25 cellular contexts compared by ENCODE assay signal in genomic region chr21:41371698-41372030, GRCh38. TPM values are rescaled to one million over a fixed set of nuclear protein-coding genes. Genes with fewer than 3 reads are reported as not detected.
DNase-seq lines count a peak whose midpoint lies in the region; ATAC-seq, FAIRE-seq and TF ChIP-seq lines count a peak whose summit lies in the region.
"Had no signal": no experiment of that assay in that cellular context is flagged by ENCODE, and none has a peak within 500 bp of the region (broad histone marks: within the 10 kb centered on the region; RNA-seq: fewer than 3 reads in every experiment).

No MANE protein-coding gene starts in this region.

- H3K23ac ChIP-seq in mesendoderm (ENCODE audit: low read length): no peak overlapping the region

- no peak overlapping the region for H3K56ac ChIP-seq in mesendoderm (ENCODE audit: low read length)

- no peaks in the 10 kb centered on the region for H3K79me1 ChIP-seq in mesendoderm (ENCODE audit: low read length)

- no peak overlapping the region for H2AFZ ChIP-seq in HepG2 (ENCODE audit: low read length)
- no peak overlapping the region for H2AFZ ChIP-seq in OCI-LY3 (ENCODE audit: low read depth, low read length)

- peak overlapping the region; percentile 74 for H3K4me2 ChIP-seq in HepG2 (ENCODE audit: low read depth, low read length)
- H3K4me2 ChIP-seq in OCI-LY3 (ENCODE audit: low read length): peak overlapping the region; percentile 98
- H3K4me2 ChIP-seq in mesendoderm (ENCODE audit: low read length): no peak overlapping the region
- H3K4me2 ChIP-seq: SK-N-SH had no signal

- BruUV-seq in HepG2 (replicated peaks; lab: Mats Ljungman, UMichigan): no TSS peak

- H3K27me3 ChIP-seq in HepG2 (ENCODE audit: control insufficient read depth in 1 of 2, insufficient read depth in 2 of 2, low read length in 2 of 2) (no peaks in the 10 kb centered on the region; a peak in 1 of 5 replicates), right lobe of liver (no peaks in the 10 kb centered on the region), OCI-LY3 (ENCODE audit: low read depth, low read length) (no peaks in the 10 kb centered on the region), Peyer's patch (no peaks in the 10 kb centered on the region), mesendoderm (ENCODE audit: insufficient read depth, low read length, poor library complexity) (no peaks in the 10 kb centered on the region)
- no peaks in the 10 kb centered on the region for H3K27me3 ChIP-seq in effector memory CD4-positive, alpha-beta T cell (replicated peaks; ENCODE audit: control insufficient read depth, insufficient read depth, low read length, poor library complexity, severe bottlenecking)
- H3K27me3 ChIP-seq: BLaER1 treated with 17β-estradiol and CSF1 and Interleukin-3, amounts not matched to agents 10 nM and 100 nM; brain microvascular endothelial cell had no signal

- H2BK120ac ChIP-seq in mesendoderm (ENCODE audit: low read depth, low read length): no peak overlapping the region

- H3K9me3 ChIP-seq in HepG2 (ENCODE audit: low read length) (no peaks in the 10 kb centered on the region), right lobe of liver (no peaks in the 10 kb centered on the region), OCI-LY3 (ENCODE audit: insufficient read depth, low read length) (no peaks in the 10 kb centered on the region), Peyer's patch (no peaks in the 10 kb centered on the region)
- no peaks in the 10 kb centered on the region for H3K9me3 ChIP-seq in effector memory CD4-positive, alpha-beta T cell (ENCODE audit: control insufficient read depth, low read length)
- H3K9me3 ChIP-seq: BLaER1 treated with 17β-estradiol and CSF1 and Interleukin-3, amounts not matched to agents 10 nM and 100 nM; left lung; SK-N-SH had no signal

- intact Hi-C loops in HepG2 (cut with micrococcal nuclease; ENCODE audit: unreplicated experiment) (no loop called here), right lobe of liver (cut with DNase I) (no loop called here)

- H3K4ac ChIP-seq in mesendoderm (ENCODE audit: low read depth, low read length): no peak overlapping the region

- H3K27ac ChIP-seq in HepG2 (ENCODE audit: extremely low read length, insufficient read depth, low read length) (no peak overlapping the region), right lobe of liver (no peak overlapping the region), OCI-LY3 (ENCODE audit: low read length) (no peak overlapping the region), Peyer's patch (no peak overlapping the region), mesendoderm (ENCODE audit: low read depth, low read length) (no peak overlapping the region)
- no peak overlapping the region for H3K27ac ChIP-seq in effector memory CD4-positive, alpha-beta T cell (ENCODE audit: insufficient read depth, low read length, poor library complexity, severe bottlenecking)
- H3K27ac ChIP-seq: BLaER1 treated with 17β-estradiol and CSF1 and Interleukin-3, amounts not matched to agents 10 nM and 100 nM; brain microvascular endothelial cell; epithelial cell of prostate; left lung had no signal

- peaks cover 44% of the 10 kb centered on the region for H3K4me1 ChIP-seq in HepG2 (ENCODE audit: insufficient read depth, low read length)
- H3K4me1 ChIP-seq in right lobe of liver: no peaks in the 10 kb centered on the region
- peaks cover 37% of the 10 kb centered on the region for H3K4me1 ChIP-seq in OCI-LY3 (ENCODE audit: low read length)
- peaks cover 17% of the 10 kb centered on the region for H3K4me1 ChIP-seq in effector memory CD4-positive, alpha-beta T cell (ENCODE audit: control insufficient read depth, insufficient read depth, low read length, poor library complexity, severe bottlenecking)
- H3K4me1 ChIP-seq in Peyer's patch: peaks cover 3 to 24% (median 11%) of the 10 kb centered on the region in 4 donors
- H3K4me1 ChIP-seq in mesendoderm (ENCODE audit: control insufficient read depth, low read depth, low read length): no peaks in the 10 kb centered on the region

- TF ChIP-seq EP300 in HepG2 (IDR thresholded peaks at IDR 0.05; ENCODE audit: low read depth in 2 of 2, low read length in 2 of 2) (no peak), HepG2 (CRISPR knock-in tag; IDR thresholded peaks at IDR 0.05; ENCODE audit: borderline replicate concordance) (no peak)

- POLR2A ChIA-PET in HepG2 (lab: Yijun Ruan, JAX): interaction anchor here (5.9 kb wide), 1 partner anchor 49 kb away, joined by 105 read pairs; no protein-coding TSS in a partner anchor

- H3K18ac ChIP-seq in mesendoderm (ENCODE audit: low read length): no peak overlapping the region

- H3K36me3 ChIP-seq in HepG2 (replicated peaks in 1 of 2; ENCODE audit: control insufficient read depth in 1 of 2, insufficient read depth in 2 of 2, low read length in 2 of 2): no peaks in the 10 kb centered on the region; a peak in 1 of 5 replicates
- H3K36me3 ChIP-seq in right lobe of liver: no peaks in the 10 kb centered on the region
- H3K36me3 ChIP-seq in OCI-LY3 (replicated peaks; ENCODE audit: low read depth, low read length): peaks cover 3% of the 10 kb centered on the region
- peaks cover 15% of the 10 kb centered on the region for H3K36me3 ChIP-seq in effector memory CD4-positive, alpha-beta T cell (ENCODE audit: control insufficient read depth, insufficient read depth, low read length)
- no peaks in the 10 kb centered on the region for H3K36me3 ChIP-seq in Peyer's patch
- no peaks in the 10 kb centered on the region for H3K36me3 ChIP-seq in mesendoderm (ENCODE audit: control insufficient read depth, insufficient read depth, low read length)
- H3K36me3 ChIP-seq: brain microvascular endothelial cell had no signal

- H3K79me2 ChIP-seq in HepG2 (ENCODE audit: insufficient read depth, low read length) (peaks cover 33% of the 10 kb centered on the region), OCI-LY3 (ENCODE audit: low read length) (peaks cover 58% of the 10 kb centered on the region), mesendoderm (ENCODE audit: control insufficient read depth, insufficient read depth, low read length) (no peaks in the 10 kb centered on the region)

- TF ChIP-seq CTCF in HepG2 (CRISPR knock-in tag; IDR thresholded peaks at IDR 0.05) (no peak), right lobe of liver (IDR thresholded peaks at IDR 0.05) (no peak), OCI-LY3 (IDR thresholded peaks at IDR 0.05; ENCODE audit: low read depth, low read length) (no peak), Peyer's patch (IDR thresholded peaks at IDR 0.05) (no peak)

- no peak for TF ChIP-seq POLR2A in HepG2 (IDR thresholded peaks at IDR 0.05; ENCODE audit: insufficient read depth in 1 of 2, low read depth in 2 of 2, low read length in 2 of 2)
- no peak for TF ChIP-seq POLR2A in right lobe of liver (IDR thresholded peaks at IDR 0.05)
- no peak for TF ChIP-seq POLR2A in Peyer's patch (IDR thresholded peaks at IDR 0.05)

- no peak for TF ChIP-seq RAD21 in HepG2 (CRISPR knock-in tag; IDR thresholded peaks at IDR 0.05)

- no peak for FAIRE-seq in HepG2 (lab: Jason Lieb, UNC)

- H2BK5ac ChIP-seq in mesendoderm (ENCODE audit: low read length): no peak overlapping the region

- H3K4me3 ChIP-seq in HepG2 (replicated peaks in 1 of 3; ENCODE audit: insufficient read depth in 1 of 3, low read depth in 2 of 3, low read length in 3 of 3) (peak overlapping the region; percentile 57 to 73 (median 67); a peak in 5 of 6 replicates), right lobe of liver (no peak overlapping the region), OCI-LY3 (ENCODE audit: low read length) (peak overlapping the region; percentile 95), Peyer's patch (no peak overlapping the region), mesendoderm (ENCODE audit: low read length) (no peak overlapping the region)
- peak overlapping the region; percentile 11 for H3K4me3 ChIP-seq in effector memory CD4-positive, alpha-beta T cell (ENCODE audit: insufficient read depth, low read depth, low read length, poor library complexity, severe bottlenecking)
- H3K4me3 ChIP-seq: BLaER1 treated with 17β-estradiol and CSF1 and Interleukin-3, amounts not matched to agents 10 nM and 100 nM; left lung had no signal

- 63% methylated on average over 4 of the region's 7 CpGs for WGBS in HepG2 (ENCODE audit: low lambda C conversion rate)
- 84% methylated on average over 6 of the region's 7 CpGs for WGBS in right lobe of liver (ENCODE audit: insufficient coverage, low coverage, low lambda C conversion rate, missing lambda C conversion rate)
- no CpG with 5 or more reads among the region's 7 CpGs for WGBS in mesendoderm (ENCODE audit: extremely low coverage, insufficient coverage, low lambda C conversion rate)

- in situ Hi-C loops in HepG2 (cut with HindIII; ENCODE audit: extremely low pct_ligation_motif_present, low pct_unique_long_range_greater_than_20kb): no loop called here

- no peak overlapping the region for H4K8ac ChIP-seq in mesendoderm (ENCODE audit: low read depth, low read length)

- ATAC-seq in HepG2: no peak
- ATAC-seq in right lobe of liver: no peak
- ATAC-seq: left lung had no signal

- H4K20me1 ChIP-seq in HepG2 (ENCODE audit: insufficient read depth, low read length) (0 out of 2 replicates have a peak, but pooled peaks cover 2% of the 10 kb centered on the region), OCI-LY3 (ENCODE audit: insufficient read depth, low read length) (no peaks in the 10 kb centered on the region; the same call in 1 of the 2 replicates)

- H4K5ac ChIP-seq in mesendoderm (ENCODE audit: low read length): no peak overlapping the region

- DNase-seq in HepG2 (ENCODE audit: low spot score) (no peak), right lobe of liver (no peak), Peyer's patch (no peak), GM19240 (ENCODE audit: insufficient read length, low spot score) (no peak), mesendoderm (no peak)
- DNase-seq in effector memory CD4-positive, alpha-beta T cell: no peak
- DNase-seq: activated CD4-positive, alpha-beta T cell treated with anti-CD3 and anti-CD28 coated beads for 4 hours; brain microvascular endothelial cell; effector CD4-positive, alpha-beta T cell; HCEC 1CT; left lung; naive B cell; NCI-H1417 treated with DMSO at 0.1 percent for 48 hours; NCI-H2081; NCI-H226; SK-N-SH; T-helper 2 cell had no signal

- CTCF ChIA-PET in HepG2 (lab: Yijun Ruan, JAX; ENCODE audit: low intra/inter-chr PET ratio, low total read pairs): no interaction called here

- H2AK5ac ChIP-seq in mesendoderm (ENCODE audit: low read length): no peak overlapping the region

- H3K9ac ChIP-seq in HepG2 (ENCODE audit: insufficient read depth, low read depth, low read length): peak overlapping the region; percentile 65; the same call in 1 of the 2 replicates
- no peak overlapping the region for H3K9ac ChIP-seq in OCI-LY3 (ENCODE audit: low read length)
- no peak overlapping the region for H3K9ac ChIP-seq in mesendoderm (ENCODE audit: low read length)
- H3K9ac ChIP-seq: BLaER1 treated with 17β-estradiol and CSF1 and Interleukin-3, amounts not matched to agents 10 nM and 100 nM; SK-N-SH had no signal

- no peak overlapping the region for H2BK15ac ChIP-seq in mesendoderm (replicated peaks; ENCODE audit: low read depth)

RNA-seq across cellular contexts. Expression of gene MX2, which starts 9.8 kb away (rescaled TPM):
- 35.7 and 46.9 TPM in 2 replicates for total RNA-seq in HepG2 (2016; rRNA removed; fragmentation: Illumina TruSeq; extraction: Trizol)
- 13.1 and 13.9 TPM in 2 replicates for total RNA-seq in HepG2 (2016; cell fraction: cytosol; rRNA removed; fragmentation: Illumina TruSeq; extraction: Trizol; ENCODE audit: low read depth)
- 36.0 and 40.4 TPM in 2 replicates for total RNA-seq in HepG2 (2016; cell fraction: insoluble cytoplasmic fraction; rRNA removed; fragmentation: Illumina TruSeq; extraction: Trizol)
- 49.7 and 53.9 TPM in 2 replicates for total RNA-seq in HepG2 (2016; cell fraction: membrane; rRNA removed; fragmentation: Illumina TruSeq; extraction: Trizol)
- 22.1 and 28.5 TPM in 2 replicates for total RNA-seq in HepG2 (2016; cell fraction: nucleus; rRNA removed; fragmentation: Illumina TruSeq; extraction: Trizol)
- polyA plus RNA-seq in HepG2 (2011; rRNA removed): 24.0 and 26.3 TPM in 2 replicates
- polyA plus RNA-seq in HepG2 (2011; cell fraction: cytosol; rRNA removed): 19.7 and 23.1 TPM in 2 replicates
- 20.8 and 25.8 TPM in 2 replicates for polyA plus RNA-seq in HepG2 (2011; cell fraction: nucleus; rRNA removed)
- 21.5 and 22.7 TPM in 2 replicates for polyA plus RNA-seq in HepG2 (2012)
- 15.4 and 17.8 TPM in 2 replicates for polyA plus RNA-seq in HepG2 (2016; cell fraction: cytosol; fragmentation: Illumina TruSeq; extraction: Trizol; ENCODE audit: low read depth)
- 34.6 and 40.6 TPM in 2 replicates for polyA plus RNA-seq in HepG2 (2016; cell fraction: insoluble cytoplasmic fraction; fragmentation: Illumina TruSeq; extraction: Trizol; ENCODE audit: low read depth)
- 37.5 and 39.1 TPM in 2 replicates for polyA plus RNA-seq in HepG2 (2016; cell fraction: membrane; fragmentation: Illumina TruSeq; extraction: Trizol; ENCODE audit: low read depth)
- polyA plus RNA-seq in HepG2 (2016; cell fraction: nucleus; fragmentation: Illumina TruSeq; extraction: Trizol; ENCODE audit: insufficient read depth, low read depth): 26.6 and 29.1 TPM in 2 replicates
- 0.21 and 25.1 TPM in 2 replicates for polyA minus RNA-seq in HepG2 (2011; rRNA and poly(A)+ RNA removed; ENCODE audit: low replicate concordance)
- 15.5 and 16.9 TPM in 2 replicates for polyA minus RNA-seq in HepG2 (2011; cell fraction: cytosol; rRNA and poly(A)+ RNA removed)
- polyA minus RNA-seq in HepG2 (2011; cell fraction: nucleus; rRNA and poly(A)+ RNA removed): 45.6 and 52.1 TPM in 2 replicates
- 1 to 10 TPM in 4 of 6 experiments, under 1 TPM in 2; 0.49 to 1.9 (median 1.5) TPM for total RNA-seq in right lobe of liver
- 10 to 100 TPM; 13.7 to 39.6 (median 16.3) TPM for total RNA-seq in Peyer's patch
- polyA plus RNA-seq in mesendoderm (2013, experiment 1 of 2): 11.1 TPM
- 10.7 TPM for polyA plus RNA-seq in mesendoderm (2013, experiment 2 of 2)
- total RNA-seq: MCF 10A had no signal

RNA-seq across cellular contexts. Expression of gene MX1, which starts 54.4 kb away (rescaled TPM):
- total RNA-seq in HepG2 (2016; rRNA removed; fragmentation: Illumina TruSeq; extraction: Trizol) (5.8 and 6.5 TPM in 2 replicates), right lobe of liver (10 to 100 TPM in 4 of 6 experiments, 1 to 10 TPM in 2; 6.1 to 25.4 (median 10.5) TPM), Peyer's patch (100 to 1,000 TPM in 1 of 4 donors, 10 to 100 TPM in 3; 52.4 to 109 (median 78.9) TPM)
- 0.91 and 1.5 TPM in 2 replicates for total RNA-seq in HepG2 (2016; cell fraction: cytosol; rRNA removed; fragmentation: Illumina TruSeq; extraction: Trizol; ENCODE audit: low read depth)
- total RNA-seq in HepG2 (2016; cell fraction: insoluble cytoplasmic fraction; rRNA removed; fragmentation: Illumina TruSeq; extraction: Trizol): 4.7 and 6.3 TPM in 2 replicates
- 2.0 and 2.5 TPM in 2 replicates for total RNA-seq in HepG2 (2016; cell fraction: membrane; rRNA removed; fragmentation: Illumina TruSeq; extraction: Trizol)
- 5.1 and 6.0 TPM in 2 replicates for total RNA-seq in HepG2 (2016; cell fraction: nucleus; rRNA removed; fragmentation: Illumina TruSeq; extraction: Trizol)
- polyA plus RNA-seq in HepG2 (2011; rRNA removed): 2.6 and 4.1 TPM in 2 replicates
- 1.9 and 3.3 TPM in 2 replicates for polyA plus RNA-seq in HepG2 (2011; cell fraction: cytosol; rRNA removed)
- 10.6 and 13.3 TPM in 2 replicates for polyA plus RNA-seq in HepG2 (2011; cell fraction: nucleus; rRNA removed)
- polyA plus RNA-seq in HepG2 (2012): 3.1 and 3.2 TPM in 2 replicates
- 0.67 and 0.69 TPM in 2 replicates for polyA plus RNA-seq in HepG2 (2016; cell fraction: cytosol; fragmentation: Illumina TruSeq; extraction: Trizol; ENCODE audit: low read depth)
- 4.3 and 4.6 TPM in 2 replicates for polyA plus RNA-seq in HepG2 (2016; cell fraction: insoluble cytoplasmic fraction; fragmentation: Illumina TruSeq; extraction: Trizol; ENCODE audit: low read depth)
- polyA plus RNA-seq in HepG2 (2016; cell fraction: membrane; fragmentation: Illumina TruSeq; extraction: Trizol; ENCODE audit: low read depth): 1.1 and 1.5 TPM in 2 replicates
- polyA plus RNA-seq in HepG2 (2016; cell fraction: nucleus; fragmentation: Illumina TruSeq; extraction: Trizol; ENCODE audit: insufficient read depth, low read depth): 6.6 and 7.4 TPM in 2 replicates
- 6.7 and 7.0 TPM in 2 replicates for polyA minus RNA-seq in HepG2 (2011; rRNA and poly(A)+ RNA removed; ENCODE audit: low replicate concordance)
- 2.9 and 4.3 TPM in 2 replicates for polyA minus RNA-seq in HepG2 (2011; cell fraction: cytosol; rRNA and poly(A)+ RNA removed)
- polyA minus RNA-seq in HepG2 (2011; cell fraction: nucleus; rRNA and poly(A)+ RNA removed): 8.6 and 13.1 TPM in 2 replicates
- 0.67 TPM for polyA plus RNA-seq in mesendoderm (2013, experiment 1 of 2)
- 0.67 TPM for polyA plus RNA-seq in mesendoderm (2013, experiment 2 of 2)

RNA-seq across cellular contexts. Expression of gene FAM3B, which starts 55.1 kb away (rescaled TPM):
- total RNA-seq in HepG2 (2016; rRNA removed; fragmentation: Illumina TruSeq; extraction: Trizol) (41.9 and 62.0 TPM in 2 replicates), right lobe of liver (under 1 TPM in 4 of 6 experiments, not detected in 2; 0.49 to 0.95 (median 0.76) TPM), Peyer's patch (100 to 1,000 TPM in 3 of 4 donors, 10 to 100 TPM in 1; 49.5 to 323 (median 159) TPM)
- 39.6 and 40.5 TPM in 2 replicates for total RNA-seq in HepG2 (2016; cell fraction: cytosol; rRNA removed; fragmentation: Illumina TruSeq; extraction: Trizol; ENCODE audit: low read depth)
- 44.1 and 62.5 TPM in 2 replicates for total RNA-seq in HepG2 (2016; cell fraction: insoluble cytoplasmic fraction; rRNA removed; fragmentation: Illumina TruSeq; extraction: Trizol)
- 34.8 and 38.7 TPM in 2 replicates for total RNA-seq in HepG2 (2016; cell fraction: membrane; rRNA removed; fragmentation: Illumina TruSeq; extraction: Trizol)
- 51.9 and 55.6 TPM in 2 replicates for total RNA-seq in HepG2 (2016; cell fraction: nucleus; rRNA removed; fragmentation: Illumina TruSeq; extraction: Trizol)
- polyA plus RNA-seq in HepG2 (2011; rRNA removed): 43.6 and 46.5 TPM in 2 replicates
- polyA plus RNA-seq in HepG2 (2011; cell fraction: cytosol; rRNA removed): 35.5 and 35.6 TPM in 2 replicates
- polyA plus RNA-seq in HepG2 (2011; cell fraction: nucleus; rRNA removed): 32.7 and 33.7 TPM in 2 replicates
- polyA plus RNA-seq in HepG2 (2012): 27.9 and 41.5 TPM in 2 replicates
- polyA plus RNA-seq in HepG2 (2016; cell fraction: cytosol; fragmentation: Illumina TruSeq; extraction: Trizol; ENCODE audit: low read depth): 38.5 and 45.0 TPM in 2 replicates
- 40.2 and 42.4 TPM in 2 replicates for polyA plus RNA-seq in HepG2 (2016; cell fraction: insoluble cytoplasmic fraction; fragmentation: Illumina TruSeq; extraction: Trizol; ENCODE audit: low read depth)
- 30.8 and 35.2 TPM in 2 replicates for polyA plus RNA-seq in HepG2 (2016; cell fraction: membrane; fragmentation: Illumina TruSeq; extraction: Trizol; ENCODE audit: low read depth)
- 91.4 and 98.1 TPM in 2 replicates for polyA plus RNA-seq in HepG2 (2016; cell fraction: nucleus; fragmentation: Illumina TruSeq; extraction: Trizol; ENCODE audit: insufficient read depth, low read depth)
- polyA minus RNA-seq in HepG2 (2011; rRNA and poly(A)+ RNA removed; ENCODE audit: low replicate concordance): 36.1 TPM in 1 of 2 replicates, not detected in the other
- polyA minus RNA-seq in HepG2 (2011; cell fraction: cytosol; rRNA and poly(A)+ RNA removed): 9.9 and 12.2 TPM in 2 replicates
- 15.6 and 18.9 TPM in 2 replicates for polyA minus RNA-seq in HepG2 (2011; cell fraction: nucleus; rRNA and poly(A)+ RNA removed)
- 1.6 TPM for polyA plus RNA-seq in mesendoderm (2013, experiment 1 of 2)
- 1.9 TPM for polyA plus RNA-seq in mesendoderm (2013, experiment 2 of 2)
- total RNA-seq: HT-29, MCF 10A, osteoblast, skeletal muscle tissue had no signal
- polyA plus RNA-seq: AG04450, SK-N-SH had no signal

Comparison
In these comparisons a context has a peak if more than half of its experiments do, and no peak if none do; other contexts are left out.
1. H3K4me3 ChIP-seq: peak in HepG2 (3 of 3), OCI-LY3 (single experiment) and effector memory CD4-positive, alpha-beta T cell (single experiment); none in right lobe of liver (0 of 3), Peyer's patch (0 of 4) and mesendoderm (single experiment).
2. RNA of gene MX2, which starts 9.8 kb away (total RNA-seq): 13.1 to 53.9 TPM in HepG2 and 13.7 to 39.6 TPM in Peyer's patch; 0.49 to 1.9 TPM in right lobe of liver; every median in the first group is over 4 times any median in the second.
3. RNA of gene FAM3B, which starts 55.1 kb away (total RNA-seq): 49.5 to 323 TPM in Peyer's patch and 34.8 to 62.5 TPM in HepG2; 0.49 to 0.95 TPM in right lobe of liver; every median in the first group is over 10 times any median in the second.